Comparison of ENCODE assay signal across 19 cellular contexts in genomic region chr10:121601458-121601857, GRCh38.
DNase-seq lines count a peak whose midpoint lies in the region; ATAC-seq lines count a peak whose summit lies in the region.
"Had no signal": no experiment of that assay in that cellular context is flagged by ENCODE, and none has a peak within 500 bp of the region (broad histone marks: within the 10 kb centered on the region; RNA-seq: fewer than 3 reads in every experiment).

No MANE protein-coding gene starts in this region.

- peak overlapping the region; percentile 78 for H3K4me2 ChIP-seq in BLaER1

- H3K4me3 ChIP-seq in BLaER1 = no peak overlapping the region
- H3K4me3 ChIP-seq in NT2/D1 (ENCODE audit: insufficient read length, low read depth) = no peak overlapping the region
- H3K4me3 ChIP-seq in iPS-18a (ENCODE audit: low read length) = peak overlapping the region; percentile 3
- peak overlapping the region; percentile 9 for H3K4me3 ChIP-seq in neuron (ENCODE audit: low read length)
- no peak overlapping the region for H3K4me3 ChIP-seq in HAP-1
- H3K4me3 ChIP-seq: BLaER1 treated with 17β-estradiol and CSF1 and Interleukin-3, amounts not matched to agents 10 nM and 100 nM; SK-N-MC had no signal

- H3K27me3 ChIP-seq in BLaER1 (peaks cover 55% of the 10 kb centered on the region), NT2/D1 (ENCODE audit: insufficient read depth, insufficient read length) (peaks cover 8% of the 10 kb centered on the region), iPS-18a (ENCODE audit: control insufficient read depth, insufficient read depth, low read length) (peaks cover 15% of the 10 kb centered on the region), neuron (ENCODE audit: insufficient read depth, low read length) (no peaks in the 10 kb centered on the region), HAP-1 (ENCODE audit: low read depth) (no peaks in the 10 kb centered on the region)

- no peak for ATAC-seq in GM21526 (IDR thresholded peaks at IDR 0.05; ENCODE audit: low FRiP score, unreplicated experiment)

- H3K9ac ChIP-seq in BLaER1 = no peak overlapping the region
- H3K9ac ChIP-seq in NT2/D1 (ENCODE audit: insufficient read length, low read depth) = peak overlapping the region; percentile 28
- H3K9ac ChIP-seq in iPS-18a (ENCODE audit: low read length) = no peak overlapping the region
- H3K9ac ChIP-seq: BLaER1 treated with 17β-estradiol and CSF1 and Interleukin-3, amounts not matched to agents 10 nM and 100 nM had no signal

- H3K36me3 ChIP-seq in BLaER1 (no peaks in the 10 kb centered on the region), NT2/D1 (ENCODE audit: insufficient read depth, insufficient read length, low read length) (no peaks in the 10 kb centered on the region), iPS-18a (ENCODE audit: control insufficient read depth, low read depth, low read length) (no peaks in the 10 kb centered on the region), neuron (ENCODE audit: insufficient read depth, low read length) (no peaks in the 10 kb centered on the region), HAP-1 (replicated peaks) (0 out of 2 replicates have a peak, but pooled peaks cover 7% of the 10 kb centered on the region)
- H3K36me3 ChIP-seq: BLaER1 treated with 17β-estradiol and CSF1 and Interleukin-3, amounts not matched to agents 10 nM and 100 nM had no signal

- H4K20me1 ChIP-seq in BLaER1 = peaks cover 32% of the 10 kb centered on the region

- H2AFZ ChIP-seq in neuron (ENCODE audit: low read depth, low read length) = no peak overlapping the region

- in situ Hi-C loops in HAP-1 (cut with MboI; ENCODE audit: low sequenced_read_pairs) = loop anchor here (25.0 kb wide), 1 partner anchor 664 kb away; no protein-coding TSS in a partner anchor

- no peak for DNase-seq in NT2/D1 (ENCODE audit: low read depth, low spot score)
- DNase-seq in HAP-1 (ENCODE audit: low spot score in 2 of 2) = no peak
- no peak for DNase-seq in cerebellar cortex (ENCODE audit: low spot score)
- DNase-seq: CD4-positive, alpha-beta T cell; GOT3; NCI-H1048; NCI-H1417; NCI-H1694; NCI-H2029 treated with DMSO at 0.1 percent for 48 hours; NCI-H226; NCI-H510A; NCI-H69; SIG-M5 had no signal

- no peak overlapping the region for H3K27ac ChIP-seq in BLaER1
- H3K27ac ChIP-seq in iPS-18a (ENCODE audit: low read length) = no peak overlapping the region
- H3K27ac ChIP-seq: BLaER1 treated with 17β-estradiol and CSF1 and Interleukin-3, amounts not matched to agents 10 nM and 100 nM; SK-N-MC had no signal

- H3K9me3 ChIP-seq in BLaER1 (no peaks in the 10 kb centered on the region), NT2/D1 (ENCODE audit: insufficient read depth, low read length) (no peaks in the 10 kb centered on the region), iPS-18a (ENCODE audit: control insufficient read depth, low read depth, low read length) (no peaks in the 10 kb centered on the region), neuron (ENCODE audit: low read length) (no peaks in the 10 kb centered on the region), HAP-1 (no peaks in the 10 kb centered on the region)
- H3K9me3 ChIP-seq: BLaER1 treated with 17β-estradiol and CSF1 and Interleukin-3, amounts not matched to agents 10 nM and 100 nM had no signal

- H3K4me1 ChIP-seq in BLaER1 (peaks cover 54% of the 10 kb centered on the region), NT2/D1 (ENCODE audit: insufficient read depth, insufficient read length) (peaks cover 2% of the 10 kb centered on the region), iPS-18a (ENCODE audit: control insufficient read depth, low read depth, low read length) (peaks cover 29% of the 10 kb centered on the region), neuron (ENCODE audit: insufficient read depth, low read length) (peaks cover 29% of the 10 kb centered on the region), HAP-1 (peaks cover 20% of the 10 kb centered on the region)

Comparison
In these comparisons a context has a peak if more than half of its experiments do, and no peak if none do; other contexts are left out.
1. H3K4me3 ChIP-seq: peak in iPS-18a (single experiment) and neuron (single experiment); none in BLaER1 (single experiment), NT2/D1 (single experiment) and HAP-1 (single experiment).